In genomic region chr20:309306-309840, GRCh38 we compare ENCODE assay signal across 8 cellular contexts. TPM values are rescaled to one million over a fixed set of nuclear protein-coding genes. Genes with fewer than 3 reads are reported as not detected.
DNase-seq lines count a peak whose midpoint lies in the region; ATAC-seq, FAIRE-seq and TF ChIP-seq lines count a peak whose summit lies in the region.

No MANE protein-coding gene starts in this region.

- CTCF ChIA-PET in RWPE1 (lab: Yijun Ruan, JAX), result interaction anchor here (1.0 kb wide), 1 partner anchor 10 kb away, joined by 3 read pairs; no protein-coding TSS in a partner anchor
- CTCF ChIA-PET in CD8-positive, alpha-beta memory T cell (lab: Charles Lee), result interaction anchor here (1.2 kb wide), 2 partner anchors 11 to 21 kb away, joined by 3 read pairs; no protein-coding TSS in a partner anchor

- no peaks in the 10 kb centered on the region for H3K36me3 ChIP-seq in CD8-positive, alpha-beta memory T cell (ENCODE audit: insufficient read depth, low read length)

- peaks cover 11% of the 10 kb centered on the region for H3K4me1 ChIP-seq in CD8-positive, alpha-beta memory T cell (ENCODE audit: insufficient read depth, low read length)

- H3K36me3 Mint-ChIP-seq in CD8-positive, alpha-beta memory T cell, result no peaks in the 10 kb centered on the region

- FAIRE-seq in GM12892 (lab: Jason Lieb, UNC), result peak; percentile 73

- H3K27ac ChIP-seq in RWPE1, result peak overlapping the region; percentile 97
- no peak overlapping the region for H3K27ac ChIP-seq in CD8-positive, alpha-beta memory T cell (ENCODE audit: low read depth, low read length)

- DNase-seq in GM12892 (ENCODE audit: insufficient read length) (no peak), RWPE1 (ENCODE audit: low spot score) (no peak), fibroblast of villous mesenchyme (ENCODE audit: low read depth) (peak; percentile 71), retinal pigment epithelial cell (ENCODE audit: low read depth) (no peak), GDM1 (lab: John Stamatoyannopoulos, UW) (no peak), NCI-H2081 treated with DMSO at 0.1 percent for 48 hours (lab: John Stamatoyannopoulos, UW) (no peak)
- no peak for DNase-seq in CD8-positive, alpha-beta memory T cell

- H3K27me3 Mint-ChIP-seq in CD8-positive, alpha-beta memory T cell, result no peaks in the 10 kb centered on the region

- peak overlapping the region in 2 of 7 donors; percentile 16 to 20 for H3K4me3 Mint-ChIP-seq in CD8-positive, alpha-beta memory T cell

- no peaks in the 10 kb centered on the region for H3K9me3 ChIP-seq in CD8-positive, alpha-beta memory T cell (ENCODE audit: low read length)

- no peak for ATAC-seq in HG02623 (IDR thresholded peaks at IDR 0.05; ENCODE audit: unreplicated experiment)

- no peaks in the 10 kb centered on the region for H3K27me3 ChIP-seq in CD8-positive, alpha-beta memory T cell (ENCODE audit: insufficient read depth, low read length, poor library complexity, severe bottlenecking)

- peak overlapping the region; percentile 61 for H3K4me3 ChIP-seq in fibroblast of villous mesenchyme (ENCODE audit: low read depth, low read length)
- H3K4me3 ChIP-seq in retinal pigment epithelial cell (ENCODE audit: low read length), result peak overlapping the region; percentile 64
- no peak overlapping the region for H3K4me3 ChIP-seq in CD8-positive, alpha-beta memory T cell (ENCODE audit: low read length)

- TF ChIP-seq CTCF in RWPE1 (conservative IDR thresholded peaks at IDR 0.05; ENCODE audit: low read depth) (no peak), fibroblast of villous mesenchyme (IDR thresholded peaks at IDR 0.05; ENCODE audit: insufficient read depth, low read depth, low read length) (peak; percentile 5), retinal pigment epithelial cell (conservative IDR thresholded peaks at IDR 0.05; ENCODE audit: low read depth, low read length) (peak; percentile 6)

- peak overlapping the region in 2 of 8 donors; percentile 7 to 47 for H3K27ac Mint-ChIP-seq in CD8-positive, alpha-beta memory T cell

- no peak for TF ChIP-seq POLR2A in GM12892 (IDR thresholded peaks at IDR 0.05; ENCODE audit: low read depth, low read length)

- POLR2A ChIA-PET in RWPE1 (lab: Yijun Ruan, JAX; ENCODE audit: low non-redundant PET), result interaction anchor here (0.6 kb wide), 1 partner anchor 20 kb away, joined by 3 read pairs; no protein-coding TSS in a partner anchor
- POLR2A ChIA-PET in CD8-positive, alpha-beta memory T cell (lab: Charles Lee), result interaction anchor here (0.9 kb wide), 1 partner anchor 11 kb away, joined by 3 read pairs; no protein-coding TSS in a partner anchor

- H3K9me3 Mint-ChIP-seq in CD8-positive, alpha-beta memory T cell, result no peaks in the 10 kb centered on the region

- H3K4me1 Mint-ChIP-seq in CD8-positive, alpha-beta memory T cell, result peaks cover 9 to 14% (median 10%) of the 10 kb centered on the region in 3 donors

RNA-seq across cellular contexts. Expression of gene ZCCHC3, which starts 12.0 kb away (rescaled TPM):
- polyA plus RNA-seq in GM12892 (2012; ENCODE audit: missing spikeins), result 14.4 TPM
- total RNA-seq in fibroblast of villous mesenchyme, result 10.6 and 11.2 TPM in 2 replicates
- total RNA-seq in CD8-positive, alpha-beta memory T cell, result 10 to 100 TPM; 25.3 to 25.4 TPM
- 14.1 TPM for polyA plus RNA-seq in CD8-positive, alpha-beta memory T cell

RNA-seq across cellular contexts. Expression of gene SOX12, which starts 16.0 kb away (rescaled TPM):
- 2.1 TPM for polyA plus RNA-seq in GM12892 (2012; ENCODE audit: missing spikeins)
- total RNA-seq in fibroblast of villous mesenchyme, result 6.0 and 6.8 TPM in 2 replicates
- 1 to 10 TPM; 4.7 to 5.1 TPM for total RNA-seq in CD8-positive, alpha-beta memory T cell
- 0.64 TPM for polyA plus RNA-seq in CD8-positive, alpha-beta memory T cell

RNA-seq across cellular contexts. Expression of gene C20orf96, which starts 18.8 kb away (rescaled TPM):
- 8.5 TPM for polyA plus RNA-seq in GM12892 (2012; ENCODE audit: missing spikeins)
- 1.3 and 1.9 TPM in 2 replicates for total RNA-seq in fibroblast of villous mesenchyme
- 1 to 10 TPM; 3.7 to 4.3 TPM for total RNA-seq in CD8-positive, alpha-beta memory T cell
- polyA plus RNA-seq in CD8-positive, alpha-beta memory T cell, result 0.46 TPM

RNA-seq across cellular contexts. Expression of gene NRSN2, which starts 37.5 kb away (rescaled TPM):
- 7.4 TPM for polyA plus RNA-seq in GM12892 (2012; ENCODE audit: missing spikeins)
- total RNA-seq in fibroblast of villous mesenchyme, result 53.5 and 73.1 TPM in 2 replicates
- 1 to 10 TPM; 7.6 to 9.5 TPM for total RNA-seq in CD8-positive, alpha-beta memory T cell
- 1.0 TPM for polyA plus RNA-seq in CD8-positive, alpha-beta memory T cell

RNA-seq across cellular contexts. Expression of gene DEFB132, which starts 51.8 kb away (rescaled TPM):
- not detected for polyA plus RNA-seq in GM12892 (2012; ENCODE audit: missing spikeins)
- total RNA-seq in fibroblast of villous mesenchyme, result not detected in 2 replicates
- not detected for total RNA-seq in CD8-positive, alpha-beta memory T cell
- polyA plus RNA-seq in CD8-positive, alpha-beta memory T cell, result not detected
